ENCODE assay signal across 1 cellular context in genomic region chrX:150926304-150926703, GRCh38.
TF ChIP-seq lines count a peak whose summit lies in the region.

No MANE protein-coding gene starts in this region.

TF ChIP-seq in WTC11, 78 proteins besides CTCF, POLR2A, EP300 and RAD21 (continued from another document):
- TF ChIP-seq ZBTB43 (CRISPR knock-in tag; IDR thresholded peaks at IDR 0.05) (no peak), CDX4 (CRISPR knock-in tag; IDR thresholded peaks at IDR 0.05; ENCODE audit: borderline replicate concordance) (no peak), FOXK1 (CRISPR knock-in tag; IDR thresholded peaks at IDR 0.05) (no peak), MAX (CRISPR knock-in tag; IDR thresholded peaks at IDR 0.05) (no peak), ETV6 (CRISPR knock-in tag; IDR thresholded peaks at IDR 0.05) (no peak), ARID4B (CRISPR knock-in tag; IDR thresholded peaks at IDR 0.05; ENCODE audit: borderline replicate concordance) (no peak), E2F4 (CRISPR knock-in tag; IDR thresholded peaks at IDR 0.05; ENCODE audit: borderline replicate concordance, low read depth) (no peak), JUN (CRISPR knock-in tag; IDR thresholded peaks at IDR 0.05) (no peak)
TF ChIP-seq in WTC11: peak in this region for 0.
